In the genomic region with DNA sequence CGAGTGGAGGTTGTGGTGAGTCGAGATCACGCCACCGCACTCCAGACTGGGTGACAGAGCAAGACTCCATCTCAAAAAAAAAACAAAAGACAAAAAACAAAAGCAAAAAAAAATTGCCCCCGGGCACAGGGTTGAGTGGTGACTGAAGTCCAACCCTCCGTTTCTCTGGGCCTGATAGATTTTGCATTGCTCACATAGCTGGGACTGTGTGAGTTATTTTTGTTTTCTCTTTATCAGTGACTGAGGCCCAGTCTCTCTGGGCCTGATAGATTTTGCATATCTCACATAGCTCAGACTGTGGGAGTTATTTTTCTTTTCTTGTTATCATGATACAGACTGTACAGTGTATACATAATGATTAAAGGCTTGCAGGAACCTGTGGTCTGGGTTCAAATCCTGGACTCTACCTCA, we compare ENCODE assay signal across 15 cellular contexts. TPM values are rescaled to one million over a fixed set of nuclear protein-coding genes. Genes with fewer than 3 reads are reported as not detected.
DNase-seq lines count a peak whose midpoint lies in the region; ATAC-seq and TF ChIP-seq lines count a peak whose summit lies in the region.
"Had no signal": no experiment of that assay in that cellular context is flagged by ENCODE, and none has a peak within 500 bp of the region (broad histone marks: within the 10 kb centered on the region; RNA-seq: fewer than 3 reads in every experiment).

No MANE protein-coding gene starts in this region.

- intact Hi-C loops in Caco-2 (cut with micrococcal nuclease; ENCODE audit: unreplicated experiment) = no loop called here
- intact Hi-C loops in left colon (cut with DNase I, micrococcal nuclease) = no loop called here
- intact Hi-C loops in activated CD8-positive, alpha-beta T cell treated with anti-CD3 and anti-CD28 coated beads for 36 hours (cut with micrococcal nuclease) = no loop called here

- H3K27me3 Mint-ChIP-seq in Caco-2 (ENCODE audit: insufficient read depth, unreplicated experiment) = no peaks in the 10 kb centered on the region
- peaks cover 9% of the 10 kb centered on the region for H3K27me3 Mint-ChIP-seq in activated CD8-positive, alpha-beta T cell treated with anti-CD3 and anti-CD28 coated beads for 36 hours

- no peak for ATAC-seq in left colon
- ATAC-seq in activated CD8-positive, alpha-beta T cell treated with anti-CD3 and anti-CD28 coated beads for 36 hours = no peak

- H3K9me3 Mint-ChIP-seq in Caco-2 (ENCODE audit: unreplicated experiment) = no peaks in the 10 kb centered on the region
- no peaks in the 10 kb centered on the region for H3K9me3 Mint-ChIP-seq in activated CD8-positive, alpha-beta T cell treated with anti-CD3 and anti-CD28 coated beads for 36 hours

- no peak overlapping the region for H3K4me3 Mint-ChIP-seq in Caco-2 (ENCODE audit: unreplicated experiment)
- H3K4me3 Mint-ChIP-seq in activated CD8-positive, alpha-beta T cell treated with anti-CD3 and anti-CD28 coated beads for 36 hours = no peak overlapping the region

- POLR2A ChIA-PET in Caco-2 (lab: Charles Lee) = interaction anchor here (0.5 kb wide), 1 partner anchor 57 kb away, joined by 7 read pairs; no protein-coding TSS in a partner anchor
- POLR2A ChIA-PET in activated CD8-positive, alpha-beta T cell treated with anti-CD3 and anti-CD28 coated beads for 36 hours (lab: Charles Lee) = interaction anchor here (0.6 kb wide), 1 partner anchor 423 kb away, joined by 3 read pairs; no protein-coding TSS in a partner anchor

- no peaks in the 10 kb centered on the region for H3K4me1 Mint-ChIP-seq in Caco-2 (ENCODE audit: low read depth, unreplicated experiment)
- H3K4me1 Mint-ChIP-seq in activated CD8-positive, alpha-beta T cell treated with anti-CD3 and anti-CD28 coated beads for 36 hours (ENCODE audit: low read depth) = no peaks in the 10 kb centered on the region

- no TSS peak for BruUV-seq in Caco-2 (replicated peaks; lab: Mats Ljungman, UMichigan)

- peaks cover 9% of the 10 kb centered on the region for H3K4me1 ChIP-seq in Caco-2

- DNase-seq in Caco-2 (peak; percentile 55 to 57), OCI-M2 (lab: John Stamatoyannopoulos, UW; ENCODE audit: unreplicated experiment) (peak; percentile 57), coronary artery (ENCODE audit: low spot score) (no peak), islet precursor cell (peak; percentile 64), GM19240 (ENCODE audit: insufficient read length, low spot score) (no peak), left colon (no peak), NK-92 (lab: John Stamatoyannopoulos, UW; ENCODE audit: unreplicated experiment) (no peak)
- no peak for DNase-seq in activated CD8-positive, alpha-beta T cell treated with anti-CD3 and anti-CD28 coated beads for 36 hours
- DNase-seq: activated CD8-positive, alpha-beta memory T cell treated with anti-CD3 and anti-CD28 coated beads for 24 hours; activated effector memory CD4-positive, alpha-beta T cell treated with anti-CD3 and anti-CD28 coated beads, Interleukin-2, amount 50 U/mL, for 16 hours; DMS 273 treated with DMSO at 0.1 percent for 48 hours; H7; WERI-Rb-1 had no signal

- no peaks in the 10 kb centered on the region for H3K27me3 ChIP-seq in Caco-2 (replicated peaks; ENCODE audit: control insufficient read depth, insufficient read depth, low read length)
- H3K27me3 ChIP-seq: hepatocyte had no signal

- CTCF ChIA-PET in Caco-2 (lab: Charles Lee) = interaction anchor here (0.7 kb wide), 1 partner anchor 38 kb away, joined by 3 read pairs; no protein-coding TSS in a partner anchor
- CTCF ChIA-PET in activated CD8-positive, alpha-beta T cell treated with anti-CD3 and anti-CD28 coated beads for 36 hours (lab: Charles Lee) = no interaction called here

- H3K9me3 ChIP-seq in Caco-2 = no peaks in the 10 kb centered on the region

- peak overlapping the region; percentile 23 to 76 for H3K27ac ChIP-seq in coronary artery
- H3K27ac ChIP-seq: hepatocyte, WERI-Rb-1 had no signal

- no peak overlapping the region for H3K27ac Mint-ChIP-seq in Caco-2 (ENCODE audit: unreplicated experiment)
- H3K27ac Mint-ChIP-seq in activated CD8-positive, alpha-beta T cell treated with anti-CD3 and anti-CD28 coated beads for 36 hours = no peak overlapping the region

- no peaks in the 10 kb centered on the region for H3K36me3 ChIP-seq in Caco-2 (ENCODE audit: control insufficient read depth, insufficient read depth, low read length)
- H3K36me3 ChIP-seq: WERI-Rb-1 had no signal

- no peaks in the 10 kb centered on the region for H3K36me3 Mint-ChIP-seq in Caco-2 (ENCODE audit: insufficient read depth, unreplicated experiment)
- H3K36me3 Mint-ChIP-seq in activated CD8-positive, alpha-beta T cell treated with anti-CD3 and anti-CD28 coated beads for 36 hours (ENCODE audit: low read depth) = no peaks in the 10 kb centered on the region

- H3K4me3 ChIP-seq in Caco-2 (ENCODE audit: low read depth, low read length) = no peak overlapping the region
- no peak overlapping the region for H3K4me3 ChIP-seq in coronary artery
- H3K4me3 ChIP-seq: hepatocyte had no signal

- TF ChIP-seq CTCF in Caco-2 (IDR thresholded peaks at IDR 0.05; ENCODE audit: insufficient read depth in 1 of 2, low read depth in 1 of 2, low read length in 1 of 2, severe bottlenecking in 1 of 2, unreplicated experiment in 1 of 2) = no peak
- TF ChIP-seq CTCF in coronary artery (IDR thresholded peaks at IDR 0.05) = no peak
- no peak for TF ChIP-seq CTCF in activated CD8-positive, alpha-beta T cell treated with anti-CD3 and anti-CD28 coated beads for 36 hours (IDR thresholded peaks at IDR 0.05)

RNA-seq across cellular contexts. Expression of gene SLC28A3, which starts 2.6 kb away (rescaled TPM):
- total RNA-seq in Caco-2 (2022) (2.1 and 2.6 TPM in 2 replicates), left colon (1 to 10 TPM in 1 of 2 donors, under 1 TPM in 1; 0.84 to 1.5 TPM)
- under 1 TPM; 0.23 to 0.31 TPM for total RNA-seq in activated CD8-positive, alpha-beta T cell treated with anti-CD3 and anti-CD28 coated beads for 36 hours
- total RNA-seq: H7, lung microvascular endothelial cell had no signal

Comparison
In these comparisons a context has a peak if more than half of its experiments do, and no peak if none do; other contexts are left out.
1. DNase-seq: peak in Caco-2 (2 of 2), OCI-M2 (single experiment) and islet precursor cell (single experiment); none in coronary artery (single experiment), GM19240 (single experiment), left colon (0 of 2), NK-92 (single experiment) and activated CD8-positive, alpha-beta T cell treated with anti-CD3 and anti-CD28 coated beads for 36 hours (single experiment).